Comparison of ENCODE assay signal across 1 cellular context in genomic region chr6:99611148-99611547, GRCh38.
TF ChIP-seq lines count a peak whose summit lies in the region.

No MANE protein-coding gene starts in this region.

TF ChIP-seq in HepG2, 621 proteins besides CTCF, POLR2A, EP300 and RAD21:
- no peak for TF ChIP-seq MLX (CRISPR knock-in tag; IDR thresholded peaks at IDR 0.05)
- no peak for TF ChIP-seq ZNF576 (CRISPR knock-in tag; IDR thresholded peaks at IDR 0.05)
- no peak for TF ChIP-seq SMARCE1 (IDR thresholded peaks at IDR 0.05; ENCODE audit: borderline replicate concordance)
- no peak for TF ChIP-seq MED13 (CRISPR knock-in tag; IDR thresholded peaks at IDR 0.05)
- TF ChIP-seq PHF21A (CRISPR knock-in tag; IDR thresholded peaks at IDR 0.05), result no peak
- TF ChIP-seq ZSCAN9 (CRISPR knock-in tag; IDR thresholded peaks at IDR 0.05; ENCODE audit: borderline replicate concordance), result no peak
- no peak for TF ChIP-seq ZNF720 (CRISPR knock-in tag; IDR thresholded peaks at IDR 0.05)
- TF ChIP-seq CBFB (CRISPR knock-in tag; IDR thresholded peaks at IDR 0.05), result no peak
- no peak for TF ChIP-seq ZNF510 (CRISPR knock-in tag; IDR thresholded peaks at IDR 0.05; ENCODE audit: low read depth)
- no peak for TF ChIP-seq ZNF3 (CRISPR knock-in tag; IDR thresholded peaks at IDR 0.05)
- TF ChIP-seq HBP1 (CRISPR knock-in tag; IDR thresholded peaks at IDR 0.05; ENCODE audit: low read depth), result no peak
- TF ChIP-seq ZNF260 (CRISPR knock-in tag; IDR thresholded peaks at IDR 0.05; ENCODE audit: borderline replicate concordance, low read depth), result no peak
- TF ChIP-seq ZKSCAN5 (CRISPR knock-in tag; IDR thresholded peaks at IDR 0.05), result no peak
- TF ChIP-seq HDAC6 (IDR thresholded peaks at IDR 0.05; ENCODE audit: low read depth, low read length), result no peak
- no peak for TF ChIP-seq ZMYM3 (CRISPR knock-in tag; IDR thresholded peaks at IDR 0.05)
- no peak for TF ChIP-seq TBL1XR1 (IDR thresholded peaks at IDR 0.05; ENCODE audit: borderline replicate concordance, low read length, partially characterized antibody)
TF ChIP-seq in HepG2: peak in this region for 0.
